ENCODE assay signal across 9 cellular contexts in the genomic region with DNA sequence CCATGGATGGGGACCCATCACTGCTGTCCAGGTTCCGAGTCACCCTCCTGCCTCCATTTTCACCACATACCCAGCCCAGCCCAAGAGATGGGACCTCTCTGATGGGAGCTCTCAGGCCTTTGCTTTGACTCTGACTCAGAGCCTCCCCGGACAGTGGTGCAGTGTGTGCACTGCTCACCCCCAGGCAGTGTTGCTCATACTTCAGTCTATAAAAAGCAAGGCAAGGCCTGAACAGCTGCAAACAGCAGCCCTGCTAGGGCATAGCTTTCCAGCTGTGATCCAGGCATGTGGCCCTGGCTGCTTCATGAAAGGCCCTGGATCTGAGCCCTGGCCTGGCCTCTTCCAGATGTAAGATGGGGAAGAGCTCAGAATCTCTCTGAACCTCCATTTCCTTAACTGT.
DNase-seq lines count a peak whose midpoint lies in the region; ATAC-seq and TF ChIP-seq lines count a peak whose summit lies in the region.
"Had no signal": no experiment of that assay in that cellular context is flagged by ENCODE, and none has a peak within 500 bp of the region (broad histone marks: within the 10 kb centered on the region; RNA-seq: fewer than 3 reads in every experiment).

No MANE protein-coding gene starts in this region.

- H2AFZ ChIP-seq in MM.1S (ENCODE audit: low read length), result peak overlapping the region; percentile 54

- peaks cover 61% of the 10 kb centered on the region for H3K4me1 ChIP-seq in MM.1S (ENCODE audit: low read length)

- no peak for ATAC-seq in HG03354 (IDR thresholded peaks at IDR 0.05; ENCODE audit: poor library complexity, severe bottlenecking, unreplicated experiment)
- ATAC-seq in GM19328 (IDR thresholded peaks at IDR 0.05; ENCODE audit: unreplicated experiment), result no peak

- H3K27ac ChIP-seq in MM.1S (ENCODE audit: low read length), result peak overlapping the region; percentile 63; the same call in 1 of the 2 replicates

- no peak for TF ChIP-seq CTCF in MM.1S (IDR thresholded peaks at IDR 0.05; ENCODE audit: low read length)
- TF ChIP-seq CTCF in kidney epithelial cell (IDR thresholded peaks at IDR 0.05; ENCODE audit: insufficient read depth, low read length, poor library complexity, severe bottlenecking), result no peak

- H3K27me3 ChIP-seq in MM.1S (replicated peaks; ENCODE audit: insufficient read depth, low read length) (no peaks in the 10 kb centered on the region), kidney epithelial cell (ENCODE audit: control insufficient read depth, insufficient read depth, low read length) (no peaks in the 10 kb centered on the region)

- DNase-seq in AG20443 (ENCODE audit: low spot score) (peak; percentile 87), MM.1S (peak; percentile 48), kidney epithelial cell (ENCODE audit: low read depth) (peak; percentile 74), NCI-H526 (lab: John Stamatoyannopoulos, UW) (no peak), NCI-H748 treated with DMSO at 0.1 percent for 48 hours (lab: John Stamatoyannopoulos, UW) (no peak)
- peak; percentile 28 for DNase-seq in activated T-helper 9 cell treated with anti-CD3 and anti-CD28 coated beads, Interleukin-2, amount 50 U/mL, for 16 hours (ENCODE audit: low read depth)

- peak overlapping the region; percentile 6; the same call in 1 of the 2 replicates for H3K9ac ChIP-seq in MM.1S (ENCODE audit: low read length)

- H3K4me3 ChIP-seq in MM.1S (ENCODE audit: low read length) (no peak overlapping the region), kidney epithelial cell (ENCODE audit: low read depth, low read length) (no peak overlapping the region)
- H3K4me3 ChIP-seq: lung had no signal

- H3K36me3 ChIP-seq in MM.1S (replicated peaks; ENCODE audit: insufficient read depth, low read length) (no peaks in the 10 kb centered on the region), kidney epithelial cell (ENCODE audit: control insufficient read depth, insufficient read depth, low read length) (no peaks in the 10 kb centered on the region)

- peak overlapping the region; percentile 25 for H3K4me2 ChIP-seq in MM.1S (ENCODE audit: low read depth, low read length)

- no peaks in the 10 kb centered on the region for H3K9me3 ChIP-seq in MM.1S (replicated peaks; ENCODE audit: insufficient read depth, low read length)

- no peaks in the 10 kb centered on the region for H3K79me2 ChIP-seq in MM.1S (ENCODE audit: low read length)

- no peaks in the 10 kb centered on the region for H4K20me1 ChIP-seq in MM.1S (ENCODE audit: insufficient read depth, low read length)

- H3F3A ChIP-seq in MM.1S (ENCODE audit: insufficient read depth, low read length), result peaks cover 36% of the 10 kb centered on the region

- no peaks in the 10 kb centered on the region for H3K9me2 ChIP-seq in MM.1S (replicated peaks; ENCODE audit: insufficient read depth, low read length)

Comparison
In these comparisons a context has a peak if more than half of its experiments do, and no peak if none do; other contexts are left out.
1. DNase-seq: peak in AG20443 (single experiment), MM.1S (single experiment), activated T-helper 9 cell treated with anti-CD3 and anti-CD28 coated beads, Interleukin-2, amount 50 U/mL, for 16 hours (single experiment) and kidney epithelial cell (single experiment); none in NCI-H526 (0 of 2) and NCI-H748 treated with DMSO at 0.1 percent for 48 hours (single experiment).